In genomic region chr16:5895137-5895536, GRCh38 we compare ENCODE assay signal across 22 cellular contexts.
DNase-seq lines count a peak whose midpoint lies in the region; ATAC-seq and TF ChIP-seq lines count a peak whose summit lies in the region.
"Had no signal": no experiment of that assay in that cellular context is flagged by ENCODE, and none has a peak within 500 bp of the region (broad histone marks: within the 10 kb centered on the region; RNA-seq: fewer than 3 reads in every experiment).

No MANE protein-coding gene starts in this region.

- DNase-seq in RPMI7951 (ENCODE audit: low read depth) (peak; percentile 76), astrocyte of the hippocampus (ENCODE audit: low read depth, low spot score) (peak; percentile 15), kidney glomerular epithelial cell (lab: John Stamatoyannopoulos, UW) (peak; percentile 26), body of pancreas (no peak), erythroblast (lab: John Stamatoyannopoulos, UW) (no peak)
- no peak for DNase-seq in activated effector memory CD4-positive, alpha-beta T cell treated with Interleukin-2 at 50 U/mL for 16 hours
- DNase-seq: ACHN; Caco-2; CD4-positive, alpha-beta memory T cell; DMS 273 treated with DMSO at 0.1 percent for 48 hours; DMS79 treated with DMSO at 0.1 percent for 48 hours; H7; KG1; NCI-H1092 treated with DMSO at 0.1 percent for 48 hours; NCI-H146; NCI-H2029; NCI-H526; OCI-M1; SHP77 had no signal

- no peak overlapping the region for H3K4me3 ChIP-seq in body of pancreas
- H3K4me3 ChIP-seq: BLaER1 treated with 17β-estradiol and CSF1 and Interleukin-3, amounts not matched to agents 10 nM and 100 nM had no signal

- WGBS in body of pancreas, 2 donors = 50 to 61% methylated on average over 4 of the region's 4 CpGs

- H3K9me3 ChIP-seq in body of pancreas = no peaks in the 10 kb centered on the region
- H3K9me3 ChIP-seq: BLaER1 treated with 17β-estradiol and CSF1 and Interleukin-3, amounts not matched to agents 10 nM and 100 nM; Caco-2 had no signal

- H3K27me3 ChIP-seq in body of pancreas = no peaks in the 10 kb centered on the region
- H3K27me3 ChIP-seq: BLaER1 treated with 17β-estradiol and CSF1 and Interleukin-3, amounts not matched to agents 10 nM and 100 nM had no signal

- H3K4me1 ChIP-seq in body of pancreas = peaks cover 5% of the 10 kb centered on the region
- H3K4me1 ChIP-seq: BLaER1 treated with 17β-estradiol and CSF1 and Interleukin-3, amounts not matched to agents 10 nM and 100 nM; Caco-2 had no signal

- ATAC-seq in body of pancreas (no peak), HG03469 (IDR thresholded peaks at IDR 0.05; ENCODE audit: unreplicated experiment) (no peak)

- no peak for TF ChIP-seq CTCF in body of pancreas (IDR thresholded peaks at IDR 0.05)

- no peaks in the 10 kb centered on the region for H3K36me3 ChIP-seq in body of pancreas (replicated peaks in 1 of 2; ENCODE audit: insufficient read depth in 1 of 2, low read depth in 2 of 2)
- H3K36me3 ChIP-seq: BLaER1 treated with 17β-estradiol and CSF1 and Interleukin-3, amounts not matched to agents 10 nM and 100 nM had no signal

- TF ChIP-seq POLR2A in body of pancreas (IDR thresholded peaks at IDR 0.05) (no peak), erythroblast (IDR thresholded peaks at IDR 0.05; ENCODE audit: low read length) (no peak)

- no peak overlapping the region for H3K27ac ChIP-seq in body of pancreas
- H3K27ac ChIP-seq: BLaER1 treated with 17β-estradiol and CSF1 and Interleukin-3, amounts not matched to agents 10 nM and 100 nM; HL-60 had no signal

- intact Hi-C loops in body of pancreas (cut with DNase I) = no loop called here

Comparison
In these comparisons a context has a peak if more than half of its experiments do, and no peak if none do; other contexts are left out.
1. DNase-seq: peak in RPMI7951 (single experiment), astrocyte of the hippocampus (single experiment) and kidney glomerular epithelial cell (single experiment); none in body of pancreas (0 of 4), activated effector memory CD4-positive, alpha-beta T cell treated with Interleukin-2 at 50 U/mL for 16 hours (single experiment) and erythroblast (0 of 2).